9 cellular contexts compared by ENCODE assay signal in the genomic region with DNA sequence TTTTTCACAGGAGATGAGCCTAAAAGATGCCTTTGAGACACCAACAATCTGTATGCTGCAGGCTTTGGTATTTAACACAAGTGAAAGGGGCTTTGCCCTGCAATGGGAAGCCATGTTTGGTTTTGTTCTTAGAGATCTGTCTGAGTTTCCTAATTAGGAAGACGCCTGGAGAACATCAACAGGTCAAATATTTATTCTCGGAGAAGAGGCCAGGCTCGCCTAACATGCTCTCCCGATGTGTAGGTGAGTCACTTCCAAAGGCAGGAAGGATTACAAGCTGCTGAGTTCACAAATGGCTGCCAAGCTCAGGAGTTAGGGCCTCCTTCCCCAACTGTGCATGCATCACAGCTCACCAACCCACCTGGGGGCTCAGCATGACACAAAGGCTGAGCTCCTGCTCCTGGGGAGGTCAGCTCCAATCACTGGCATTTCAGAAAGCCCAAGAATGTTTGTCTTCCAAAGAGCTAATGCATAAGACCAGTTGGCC.
DNase-seq lines count a peak whose midpoint lies in the region; ATAC-seq and TF ChIP-seq lines count a peak whose summit lies in the region.
"Had no signal": no experiment of that assay in that cellular context is flagged by ENCODE, and none has a peak within 500 bp of the region (broad histone marks: within the 10 kb centered on the region; RNA-seq: fewer than 3 reads in every experiment).

No MANE protein-coding gene starts in this region.

- DNase-seq in AG20443 (ENCODE audit: low spot score) = peak; percentile 66
- DNase-seq in PC-3 = peak; percentile 59
- no peak for DNase-seq in HT-29 (ENCODE audit: low spot score)
- no peak for DNase-seq in T-helper 9 cell
- DNase-seq: stimulated activated naive CD8-positive, alpha-beta T cell treated with anti-CD3 and anti-CD28 coated beads, Interleukin-15, amount 100 ng/mL, for 72 hours had no signal

- H3K4me1 Mint-ChIP-seq in nephron = peaks cover 95% of the 10 kb centered on the region

- H3K27me3 Mint-ChIP-seq in nephron (ENCODE audit: low read depth) = no peaks in the 10 kb centered on the region

- H3K4me3 Mint-ChIP-seq in nephron = no peak overlapping the region
- H3K4me3 Mint-ChIP-seq: stimulated activated naive CD8-positive, alpha-beta T cell treated with anti-CD3 and anti-CD28 coated beads, Interleukin-15, amount 100 ng/mL, for 72 hours had no signal

- no peaks in the 10 kb centered on the region for H3K36me3 ChIP-seq in PC-3 (ENCODE audit: low read depth, low read length)

- peak overlapping the region; percentile 75 for H2AFZ ChIP-seq in PC-3 (ENCODE audit: low read length)

- H3K27ac ChIP-seq in PC-3 (ENCODE audit: low read length) = peak overlapping the region; percentile 53

- H3K9me3 ChIP-seq in PC-3 (ENCODE audit: low read length) = no peaks in the 10 kb centered on the region

- no peaks in the 10 kb centered on the region for H3K79me2 ChIP-seq in PC-3 (ENCODE audit: low read length)

- peak; percentile 87 for ATAC-seq in PC-3
- ATAC-seq in esophagus mucosa = peak; percentile 79
- ATAC-seq in HG03159 (IDR thresholded peaks at IDR 0.05; ENCODE audit: unreplicated experiment) = no peak
- no peak for ATAC-seq in GM19395 (IDR thresholded peaks at IDR 0.05; ENCODE audit: unreplicated experiment)
- ATAC-seq: stimulated activated naive CD8-positive, alpha-beta T cell treated with anti-CD3 and anti-CD28 coated beads, Interleukin-15, amount 100 ng/mL, for 72 hours had no signal

- peak overlapping the region; percentile 95 to 98 (median 97) for H3K27ac Mint-ChIP-seq in nephron
- H3K27ac Mint-ChIP-seq: stimulated activated naive CD8-positive, alpha-beta T cell treated with anti-CD3 and anti-CD28 coated beads, Interleukin-15, amount 100 ng/mL, for 72 hours had no signal

- no peak for TF ChIP-seq CTCF in PC-3 (conservative IDR thresholded peaks at IDR 0.05; ENCODE audit: low read depth, low read length)
- TF ChIP-seq CTCF in nephron (IDR thresholded peaks at IDR 0.05; ENCODE audit: unreplicated experiment in 3 of 3) = no peak

- H3K4me1 ChIP-seq in PC-3 (ENCODE audit: insufficient read depth, low read length) = peaks cover 32% of the 10 kb centered on the region

- H3K9me3 Mint-ChIP-seq in nephron = no peaks in the 10 kb centered on the region
- H3K9me3 Mint-ChIP-seq: stimulated activated naive CD8-positive, alpha-beta T cell treated with anti-CD3 and anti-CD28 coated beads, Interleukin-15, amount 100 ng/mL, for 72 hours had no signal

- no peaks in the 10 kb centered on the region for H4K20me1 ChIP-seq in PC-3 (ENCODE audit: low read length)

- H3K9me2 ChIP-seq in PC-3 (replicated peaks; ENCODE audit: low read length) = no peaks in the 10 kb centered on the region

- no peaks in the 10 kb centered on the region for H3K27me3 ChIP-seq in PC-3 (ENCODE audit: low read length)

- H3K9ac ChIP-seq in PC-3 (ENCODE audit: low read length) = no peak overlapping the region

- peak overlapping the region; percentile 49 for H3K4me2 ChIP-seq in PC-3 (ENCODE audit: low read length)

- no peaks in the 10 kb centered on the region for H3K36me3 Mint-ChIP-seq in nephron (ENCODE audit: low read depth)

- POLR2A ChIA-PET in PC-3 (lab: Charles Lee; ENCODE audit: unreplicated experiment) = no interaction called here

- no peak overlapping the region for H3K4me3 ChIP-seq in PC-3 (ENCODE audit: low read length)

- no peaks in the 10 kb centered on the region for H3F3A ChIP-seq in PC-3 (ENCODE audit: low read length, unreplicated experiment)

- no TSS peak for BruUV-seq in PC-3 (replicated peaks; lab: Mats Ljungman, UMichigan)

- CTCF ChIA-PET in PC-3 (lab: Charles Lee) = no interaction called here

- intact Hi-C loops in PC-3 (cut with micrococcal nuclease) = loop anchor here (2.0 to 5.0 kb wide), 2 partner anchors 53 to 78 kb away; no protein-coding TSS in a partner anchor

Comparison
In these comparisons a context has a peak if more than half of its experiments do, and no peak if none do; other contexts are left out.
1. DNase-seq: peak in AG20443 (single experiment) and PC-3 (single experiment); none in HT-29 (single experiment) and T-helper 9 cell (single experiment).
2. ATAC-seq: peak in PC-3 (single experiment) and esophagus mucosa (single experiment); none in HG03159 (single experiment) and GM19395 (single experiment).